ENCODE assay signal across 11 cellular contexts in genomic region chr16:85335584-85336492, GRCh38.
DNase-seq lines count a peak whose midpoint lies in the region; ATAC-seq and TF ChIP-seq lines count a peak whose summit lies in the region.
"Had no signal": no experiment of that assay in that cellular context is flagged by ENCODE, and none has a peak within 500 bp of the region (broad histone marks: within the 10 kb centered on the region; RNA-seq: fewer than 3 reads in every experiment).

No MANE protein-coding gene starts in this region.

- peaks cover 5% of the 10 kb centered on the region for H3K36me3 Mint-ChIP-seq in Caco-2 (ENCODE audit: insufficient read depth, unreplicated experiment)
- H3K36me3 Mint-ChIP-seq in nephron progenitor cell (ENCODE audit: low read depth): no peaks in the 10 kb centered on the region

- DNase-seq in Caco-2 (no peak), NAMALWA (ENCODE audit: low spot score) (peak; percentile 39), nephron progenitor cell (no peak), dedifferentiated amniotic fluid mesenchymal stem cell (ENCODE audit: extremely low spot score) (no peak), NCI-H128 (lab: John Stamatoyannopoulos, UW; ENCODE audit: unreplicated experiment) (no peak)
- DNase-seq in central memory CD4-positive, alpha-beta T cell: no peak
- DNase-seq: amniotic stem cell, NCI-H2029 had no signal

- peak overlapping the region; percentile 54 for H3K27ac ChIP-seq in duodenal mucosa (ENCODE audit: low read depth, low read length)

- TF ChIP-seq CTCF in Caco-2 (IDR thresholded peaks at IDR 0.05; ENCODE audit: insufficient read depth in 1 of 2, low read depth in 1 of 2, low read length in 1 of 2, severe bottlenecking in 1 of 2, unreplicated experiment in 1 of 2) (no peak), nephron progenitor cell (IDR thresholded peaks at IDR 0.05) (no peak)

- H3K9me3 Mint-ChIP-seq in Caco-2 (ENCODE audit: unreplicated experiment) (no peaks in the 10 kb centered on the region), nephron progenitor cell (peaks cover 5% of the 10 kb centered on the region)
- H3K9me3 Mint-ChIP-seq: T-helper 1 cell treated with Interleukin-12 subunit alpha and Interleukin-12 subunit beta and Interleukin-4 antibody, amounts not matched to agents 30 μg/mL and 1 μg/mL, for 36 hours had no signal

- peaks cover 27% of the 10 kb centered on the region for H3K4me1 Mint-ChIP-seq in Caco-2 (ENCODE audit: low read depth, unreplicated experiment)
- H3K4me1 Mint-ChIP-seq in nephron progenitor cell: peaks cover 54% of the 10 kb centered on the region

- H3K4me1 ChIP-seq in Caco-2 (peaks cover 33% of the 10 kb centered on the region), duodenal mucosa (ENCODE audit: control insufficient read depth in 1 of 2, insufficient read depth in 2 of 2, low read length in 2 of 2) (peaks cover 26 to 43% of the 10 kb centered on the region in 2 donors)

- H3K4me3 ChIP-seq in Caco-2 (ENCODE audit: low read depth, low read length): peak overlapping the region; percentile 6; the same call in 1 of the 2 replicates
- H3K4me3 ChIP-seq in duodenal mucosa (ENCODE audit: low read depth in 1 of 2, low read length in 2 of 2): peak overlapping the region in 1 of 2 donors; percentile 18

- H3K27ac Mint-ChIP-seq in Caco-2 (ENCODE audit: unreplicated experiment) (peak overlapping the region; percentile 84), nephron progenitor cell (no peak overlapping the region)
- H3K27ac Mint-ChIP-seq: T-helper 1 cell treated with Interleukin-12 subunit alpha and Interleukin-12 subunit beta and Interleukin-4 antibody, amounts not matched to agents 30 μg/mL and 1 μg/mL, for 36 hours had no signal

- ATAC-seq in SK-N-SH treated with all-trans-retinoic acid at 6 μM for 48 hours: no peak

- CTCF ChIA-PET in Caco-2 (lab: Charles Lee): interaction anchor here (0.6 to 1.5 kb wide), 2 partner anchors 87 to 346 kb away, joined by 3 read pairs; no protein-coding TSS in a partner anchor

- POLR2A ChIA-PET in Caco-2 (lab: Charles Lee): no interaction called here

- H3K36me3 ChIP-seq in Caco-2 (ENCODE audit: control insufficient read depth, insufficient read depth, low read length) (no peaks in the 10 kb centered on the region), duodenal mucosa (ENCODE audit: control insufficient read depth in 1 of 2, insufficient read depth in 2 of 2, low read length in 2 of 2) (no peaks in the 10 kb centered on the region)

- no peaks in the 10 kb centered on the region for H3K9me3 ChIP-seq in Caco-2
- H3K9me3 ChIP-seq in duodenal mucosa (ENCODE audit: control insufficient read depth in 1 of 2, low read length in 2 of 2): no peaks in the 10 kb centered on the region

- intact Hi-C loops in Caco-2 (cut with micrococcal nuclease; ENCODE audit: unreplicated experiment): loop anchor here (1.0 to 2.0 kb wide), 2 partner anchors 18 to 55 kb away; no protein-coding TSS in a partner anchor

- H3K9ac ChIP-seq in duodenal mucosa (ENCODE audit: low read depth in 1 of 2, low read length in 2 of 2): peak overlapping the region; percentile 38 to 44

- H3K27me3 ChIP-seq in Caco-2 (replicated peaks; ENCODE audit: control insufficient read depth, insufficient read depth, low read length) (no peaks in the 10 kb centered on the region), duodenal mucosa (ENCODE audit: control insufficient read depth in 1 of 2, insufficient read depth in 2 of 2, low read length in 2 of 2) (no peaks in the 10 kb centered on the region)

- H3K4me3 Mint-ChIP-seq in Caco-2 (ENCODE audit: unreplicated experiment) (peak overlapping the region; percentile 68), nephron progenitor cell (peak overlapping the region; percentile 77)

- H3K27me3 Mint-ChIP-seq in Caco-2 (ENCODE audit: insufficient read depth, unreplicated experiment): no peaks in the 10 kb centered on the region
- H3K27me3 Mint-ChIP-seq in nephron progenitor cell (ENCODE audit: low read depth, poor library complexity): peaks cover 51% of the 10 kb centered on the region

- no TSS peak for BruUV-seq in Caco-2 (replicated peaks; lab: Mats Ljungman, UMichigan)

TF ChIP-seq in SK-N-SH treated with all-trans-retinoic acid at 6 μM for 48 hours, 23 proteins besides CTCF, POLR2A, EP300 and RAD21 (continues in another document):
- TF ChIP-seq PPARA (CRISPR knock-in tag; IDR thresholded peaks at IDR 0.05; ENCODE audit: borderline replicate concordance) (no peak), ZFP3 (CRISPR knock-in tag; IDR thresholded peaks at IDR 0.05) (no peak), GLIS3 (CRISPR knock-in tag; IDR thresholded peaks at IDR 0.05) (no peak), TCF4 (CRISPR knock-in tag; IDR thresholded peaks at IDR 0.05; ENCODE audit: borderline replicate concordance) (no peak), OSR1 (CRISPR knock-in tag; IDR thresholded peaks at IDR 0.05) (no peak), ARNTL (CRISPR knock-in tag; IDR thresholded peaks at IDR 0.05; ENCODE audit: borderline replicate concordance, low read depth) (no peak), CSRNP3 (CRISPR knock-in tag; IDR thresholded peaks at IDR 0.05) (no peak), CSDC2 (CRISPR knock-in tag; IDR thresholded peaks at IDR 0.05) (no peak), TOX (CRISPR knock-in tag; IDR thresholded peaks at IDR 0.05; ENCODE audit: borderline replicate concordance) (no peak), ZFP30 (CRISPR knock-in tag; IDR thresholded peaks at IDR 0.05) (no peak), ZC3H10 (CRISPR knock-in tag; IDR thresholded peaks at IDR 0.05) (no peak), POU6F1 (CRISPR knock-in tag; IDR thresholded peaks at IDR 0.05; ENCODE audit: borderline replicate concordance, low read depth) (no peak), CREB5 (CRISPR knock-in tag; IDR thresholded peaks at IDR 0.05; ENCODE audit: low read depth) (no peak), TSHZ2 (CRISPR knock-in tag; IDR thresholded peaks at IDR 0.05) (no peak), ISL1 (CRISPR knock-in tag; IDR thresholded peaks at IDR 0.05) (no peak), SNAI2 (CRISPR knock-in tag; IDR thresholded peaks at IDR 0.05) (no peak)
